ENCODE assay signal across 8 cellular contexts in the genomic region with DNA sequence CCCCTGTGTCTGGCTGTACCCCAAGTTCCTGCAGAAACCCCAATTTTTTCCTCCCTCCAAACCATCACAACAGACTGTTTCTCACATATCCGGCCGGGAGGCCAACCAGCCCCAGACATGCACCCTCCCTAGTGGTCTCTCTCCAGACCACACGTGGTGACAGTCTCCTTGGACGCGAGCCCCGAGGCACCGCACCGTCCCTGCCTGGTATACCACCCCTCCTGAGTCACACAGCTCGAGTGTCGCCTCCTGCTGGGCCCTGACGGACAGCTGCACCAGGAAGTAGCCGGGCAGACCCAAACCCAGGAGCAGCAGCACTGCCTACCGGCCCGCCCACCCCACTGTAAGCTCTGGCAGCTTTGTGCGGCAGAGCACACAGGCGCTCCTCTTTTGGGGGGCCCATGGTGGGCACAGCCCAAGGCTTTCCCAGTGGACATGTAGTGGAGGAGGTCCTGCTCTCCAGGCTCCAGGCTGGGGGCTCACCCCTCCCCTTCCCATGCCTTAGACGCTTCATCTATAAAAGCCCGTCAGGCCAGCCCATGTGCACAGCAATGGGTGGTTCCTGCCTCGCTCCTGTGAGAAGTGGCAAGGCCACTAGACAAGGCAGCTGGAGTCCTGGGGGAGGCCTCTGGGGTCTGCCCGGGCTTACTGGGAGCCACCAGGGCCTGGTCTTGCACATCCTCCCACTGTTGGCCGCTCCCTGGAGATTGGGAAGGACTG.
DNase-seq lines count a peak whose midpoint lies in the region; ATAC-seq and TF ChIP-seq lines count a peak whose summit lies in the region.

No MANE protein-coding gene starts in this region.

- peak overlapping the region; percentile 97 for H3K27ac Mint-ChIP-seq in chondrocyte (ENCODE audit: unreplicated experiment)

- peaks cover 77% of the 10 kb centered on the region for H3K4me1 Mint-ChIP-seq in chondrocyte (ENCODE audit: low read depth)

- no peak for TF ChIP-seq POLR2A in NB4 (IDR thresholded peaks at IDR 0.05; ENCODE audit: extremely low read depth, insufficient read length)

- no peak overlapping the region for H3K4me3 Mint-ChIP-seq in chondrocyte (ENCODE audit: unreplicated experiment)

- H3K4me3 ChIP-seq in NB4 (ENCODE audit: low read depth, low read length): no peak overlapping the region

- H3K27me3 Mint-ChIP-seq in chondrocyte (ENCODE audit: low read depth): no peaks in the 10 kb centered on the region

- H3K36me3 Mint-ChIP-seq in chondrocyte (ENCODE audit: low read depth): peaks cover 4% of the 10 kb centered on the region

- no peak for ATAC-seq in GM21360 (IDR thresholded peaks at IDR 0.05; ENCODE audit: unreplicated experiment)

- no peaks in the 10 kb centered on the region for H3K9me3 Mint-ChIP-seq in chondrocyte (ENCODE audit: low read depth)

- TF ChIP-seq CTCF in NB4 (IDR thresholded peaks at IDR 0.05; ENCODE audit: low read depth, low read length): peak; percentile 73
- peak; percentile 78 for TF ChIP-seq CTCF in chondrocyte (IDR thresholded peaks at IDR 0.05)

- DNase-seq in DMS53 (lab: John Stamatoyannopoulos, UW): peak; percentile 44
- no peak for DNase-seq in DMS53 treated with DMSO at 0.1 percent for 48 hours (lab: John Stamatoyannopoulos, UW; ENCODE audit: unreplicated experiment)
- DNase-seq in NB4 (ENCODE audit: low read depth): peak; percentile 96
- no peak for DNase-seq in chondrocyte (ENCODE audit: low spot score)
- DNase-seq in medulla oblongata (ENCODE audit: extremely low spot score): peak; percentile 73
- DNase-seq in NOMO-1 treated with DMSO at 0.1 percent for 48 hours (lab: John Stamatoyannopoulos, UW; ENCODE audit: unreplicated experiment): no peak
- DNase-seq in HUDEP-2 (lab: John Stamatoyannopoulos, UW; ENCODE audit: unreplicated experiment in 76 of 76): no peak

Comparison
In these comparisons a context has a peak if more than half of its experiments do, and no peak if none do; other contexts are left out.
1. DNase-seq: peak in DMS53 (single experiment), NB4 (single experiment) and medulla oblongata (single experiment); none in DMS53 treated with DMSO at 0.1 percent for 48 hours (single experiment), chondrocyte (single experiment), NOMO-1 treated with DMSO at 0.1 percent for 48 hours (single experiment) and HUDEP-2 (0 of 76).